14 cellular contexts compared by ENCODE assay signal in genomic region chr19:710767-711166, GRCh38.
DNase-seq lines count a peak whose midpoint lies in the region; ATAC-seq and TF ChIP-seq lines count a peak whose summit lies in the region.
"Had no signal": no experiment of that assay in that cellular context is flagged by ENCODE, and none has a peak within 500 bp of the region (broad histone marks: within the 10 kb centered on the region; RNA-seq: fewer than 3 reads in every experiment).

No MANE protein-coding gene starts in this region.

- peaks cover 0 to 55% of the 10 kb centered on the region in 2 donors for H3K27me3 ChIP-seq in tibial artery

- H3K36me3 Mint-ChIP-seq in nephron (ENCODE audit: low read depth), result peaks cover 10% of the 10 kb centered on the region

- H3K27ac ChIP-seq in RWPE1 (peak overlapping the region; percentile 73), cingulate gyrus (ENCODE audit: low read depth, low read length) (peak overlapping the region; percentile 23), tibial artery (peak overlapping the region; percentile 56 to 57)

- H3K4me3 ChIP-seq in tibial artery, result peak overlapping the region; percentile 51 to 57

- peaks cover 11% of the 10 kb centered on the region for H3K4me1 Mint-ChIP-seq in nephron
- H3K4me1 Mint-ChIP-seq: stimulated activated naive CD8-positive, alpha-beta T cell treated with anti-CD3 and anti-CD28 coated beads, Interleukin-15, amount 100 ng/mL, for 72 hours had no signal

- H3K27ac Mint-ChIP-seq in nephron, result peak overlapping the region; percentile 55 to 83 (median 79)
- H3K27ac Mint-ChIP-seq: activated CD4-positive, alpha-beta memory T cell treated with anti-CD3 and anti-CD28 coated beads for 36 hours; activated naive CD4-positive, alpha-beta T cell treated with anti-CD3 and anti-CD28 coated beads for 36 hours; CD8-positive, alpha-beta memory T cell; stimulated activated naive CD8-positive, alpha-beta T cell treated with anti-CD3 and anti-CD28 coated beads, Interleukin-15, amount 100 ng/mL, for 72 hours; T-helper 1 cell treated with Interleukin-12 subunit alpha and Interleukin-12 subunit beta and Interleukin-4 antibody, amounts not matched to agents 30 μg/mL and 1 μg/mL, for 36 hours had no signal

- H3K36me3 ChIP-seq in tibial artery, result peaks cover 0 to 8% (median 6%) of the 10 kb centered on the region in 3 donors

- intact Hi-C loops in tibial artery (cut with DNase I; ENCODE audit: low total_unique reads), result no loop called here

- peak overlapping the region; percentile 70 to 89 (median 86) for H3K4me3 Mint-ChIP-seq in nephron
- H3K4me3 Mint-ChIP-seq: activated CD4-positive, alpha-beta memory T cell treated with anti-CD3 and anti-CD28 coated beads for 36 hours; activated naive CD4-positive, alpha-beta T cell treated with anti-CD3 and anti-CD28 coated beads for 36 hours; T-helper 1 cell treated with Interleukin-12 subunit alpha and Interleukin-12 subunit beta and Interleukin-4 antibody, amounts not matched to agents 30 μg/mL and 1 μg/mL, for 36 hours had no signal

- POLR2A ChIA-PET in RWPE1 (lab: Yijun Ruan, JAX; ENCODE audit: low non-redundant PET), result no interaction called here

- DNase-seq in RWPE1 (ENCODE audit: low spot score) (no peak), tibial artery (no peak), kidney glomerular epithelial cell (lab: John Stamatoyannopoulos, UW) (no peak), DMS79 treated with DMSO at 0.1 percent for 48 hours (lab: John Stamatoyannopoulos, UW) (no peak)
- DNase-seq: activated CD4-positive, alpha-beta memory T cell treated with anti-CD3 and anti-CD28 coated beads for 36 hours; activated naive CD4-positive, alpha-beta T cell treated with anti-CD3 and anti-CD28 coated beads for 36 hours; CD8-positive, alpha-beta memory T cell; foreskin fibroblast; Kasumi-1; stimulated activated naive CD8-positive, alpha-beta T cell treated with anti-CD3 and anti-CD28 coated beads, Interleukin-15, amount 100 ng/mL, for 72 hours had no signal

- H3K9me3 Mint-ChIP-seq in nephron, result no peaks in the 10 kb centered on the region
- H3K9me3 Mint-ChIP-seq: T-helper 1 cell treated with Interleukin-12 subunit alpha and Interleukin-12 subunit beta and Interleukin-4 antibody, amounts not matched to agents 30 μg/mL and 1 μg/mL, for 36 hours had no signal

- TF ChIP-seq CTCF in RWPE1 (conservative IDR thresholded peaks at IDR 0.05; ENCODE audit: low read depth) (no peak), nephron (IDR thresholded peaks at IDR 0.05; ENCODE audit: unreplicated experiment in 3 of 3) (no peak), tibial artery (IDR thresholded peaks at IDR 0.05) (no peak)

- H3K4me1 ChIP-seq in tibial artery, result peaks cover 0 to 15% (median 0%) of the 10 kb centered on the region in 4 donors

- CTCF ChIA-PET in RWPE1 (lab: Yijun Ruan, JAX), result no interaction called here

- peaks cover 4% of the 10 kb centered on the region for H3K27me3 Mint-ChIP-seq in nephron (ENCODE audit: low read depth)

- no peak for ATAC-seq in HG03097 (IDR thresholded peaks at IDR 0.05; ENCODE audit: low FRiP score, unreplicated experiment)
- ATAC-seq: stimulated activated naive CD8-positive, alpha-beta T cell treated with anti-CD3 and anti-CD28 coated beads, Interleukin-15, amount 100 ng/mL, for 72 hours had no signal

- H3K9me3 ChIP-seq in tibial artery, result peaks cover 0 to 15% (median 5%) of the 10 kb centered on the region in 3 donors

Comparison
In these comparisons a context has a peak if more than half of its experiments do, and no peak if none do; other contexts are left out.
1. H3K27ac ChIP-seq: peak in every context shown above with its lines; median percentile 73 in RWPE1; 56 in tibial artery; 23 in cingulate gyrus.